Comparison of ENCODE assay signal across 1 cellular context in the genomic region with DNA sequence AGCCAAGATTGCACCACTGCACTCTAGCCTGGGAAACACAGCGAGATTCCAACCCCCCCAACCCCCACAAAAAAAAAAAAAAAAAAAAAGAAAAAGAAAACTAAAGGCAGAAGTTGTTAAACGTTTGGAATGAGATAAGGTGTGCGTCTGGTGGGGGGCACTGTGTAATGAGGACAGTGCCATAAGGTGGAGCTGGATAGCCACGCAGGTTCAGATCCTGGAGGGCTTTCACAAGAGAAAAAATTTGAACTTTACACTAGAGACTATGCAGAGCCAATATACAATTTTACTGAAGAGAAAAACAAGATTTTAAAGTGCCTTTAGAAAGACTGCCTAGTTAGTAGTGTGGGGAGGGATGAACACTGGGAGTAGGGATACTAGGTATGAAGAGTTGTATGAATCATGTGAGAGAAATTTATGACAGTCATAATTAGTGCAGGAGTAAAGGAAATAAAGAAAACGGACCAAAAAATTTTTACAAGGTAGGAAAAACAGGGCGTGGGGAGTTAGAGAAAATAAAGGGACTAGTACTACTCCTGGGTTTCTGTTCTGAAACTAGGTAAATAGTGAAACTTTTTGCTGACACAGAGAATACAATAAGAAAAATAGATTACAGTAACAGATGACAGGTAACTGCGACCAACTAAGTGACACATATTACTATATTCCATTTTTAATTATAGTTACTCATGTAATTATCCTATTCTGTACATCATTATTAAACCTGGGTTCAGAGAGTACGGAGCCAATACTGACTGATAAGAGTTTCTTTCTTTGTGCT.
TF ChIP-seq lines count a peak whose summit lies in the region.

No MANE protein-coding gene starts in this region.

TF ChIP-seq in IMR-90, 13 proteins besides CTCF, POLR2A, EP300 and RAD21:
- TF ChIP-seq BHLHE40 (IDR thresholded peaks at IDR 0.05; ENCODE audit: low read depth, low read length) = no peak
- TF ChIP-seq MAFK (IDR thresholded peaks at IDR 0.05; ENCODE audit: low read depth, low read length) = peak; percentile 67
